In the genomic region with DNA sequence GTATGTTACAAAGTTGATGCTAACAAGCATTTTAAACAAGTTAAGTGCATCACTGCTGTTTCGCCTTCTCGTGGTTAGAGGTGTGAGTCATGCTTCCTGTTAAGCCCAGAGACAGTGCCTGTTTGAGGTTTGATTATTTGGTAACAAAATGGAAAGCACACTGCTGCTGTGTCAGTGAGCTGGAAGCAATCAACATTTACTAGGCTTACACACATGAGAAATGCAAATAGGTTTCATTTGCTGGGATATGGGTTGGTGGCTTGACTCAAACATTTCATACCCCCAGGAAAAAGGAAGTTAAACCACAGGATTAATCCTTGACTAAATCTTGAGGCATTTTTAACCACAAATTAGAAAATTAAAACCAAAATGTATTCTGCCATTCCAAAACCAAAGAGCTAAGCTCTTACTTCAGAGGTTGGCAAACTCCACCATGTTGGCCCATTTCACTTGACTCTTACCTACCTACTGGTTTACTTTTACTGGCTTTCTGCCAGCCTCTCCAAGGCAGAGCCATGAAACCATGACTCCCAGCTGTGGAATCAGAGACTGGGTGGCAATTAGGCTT, we compare ENCODE assay signal across 8 cellular contexts.
A peak's percentile ranks its signal among the peaks of the same experiment; 100 is the strongest.
DNase-seq lines count a peak whose midpoint lies in the region; ATAC-seq and TF ChIP-seq lines count a peak whose summit lies in the region.

No MANE protein-coding gene starts in this region.

- no peak for TF ChIP-seq CTCF in astrocyte of the spinal cord (IDR thresholded peaks at IDR 0.05; ENCODE audit: low read depth, low read length)

- peak; percentile 75 for DNase-seq in DMS153 treated with DMSO at 0.1 percent for 48 hours (lab: John Stamatoyannopoulos, UW; ENCODE audit: unreplicated experiment)
- DNase-seq in Jurkat, Clone E6-1 (ENCODE audit: low read depth, low spot score) = peak; percentile 93
- peak; percentile 63 for DNase-seq in SKM-1 treated with dmso at 0.1 percent for 144 hours (lab: John Stamatoyannopoulos, UW; ENCODE audit: unreplicated experiment)
- DNase-seq in astrocyte of the spinal cord (ENCODE audit: low read depth, low spot score) = peak; percentile 98
- DNase-seq in OCI-M2 (lab: John Stamatoyannopoulos, UW; ENCODE audit: unreplicated experiment) = no peak
- no peak for DNase-seq in mesenteric fat pad (ENCODE audit: low spot score)

- ATAC-seq in GM21529 (IDR thresholded peaks at IDR 0.05; ENCODE audit: unreplicated experiment) = peak; percentile 73

- peaks cover 0 to 6% of the 10 kb centered on the region in 2 donors for H3K4me1 ChIP-seq in mucosa of rectum (ENCODE audit: control insufficient read depth in 2 of 2, insufficient read depth in 2 of 2, low read length in 2 of 2)

- peak overlapping the region; percentile 4 to 11 for H3K27ac ChIP-seq in mucosa of rectum (ENCODE audit: low read depth in 2 of 2, low read length in 2 of 2)

- H3K4me3 ChIP-seq in Jurkat, Clone E6-1 (ENCODE audit: low read length) = no peak overlapping the region
- no peak overlapping the region for H3K4me3 ChIP-seq in astrocyte of the spinal cord (ENCODE audit: low read depth, low read length)
- no peak overlapping the region for H3K4me3 ChIP-seq in mucosa of rectum (ENCODE audit: low read length in 2 of 2)

- H3K9ac ChIP-seq in mucosa of rectum (ENCODE audit: low read depth in 1 of 2, low read length in 2 of 2) = no peak overlapping the region

- no peaks in the 10 kb centered on the region for H3K36me3 ChIP-seq in mucosa of rectum (ENCODE audit: control insufficient read depth in 2 of 2, insufficient read depth in 2 of 2, low read length in 2 of 2)

- in situ Hi-C loops in astrocyte of the spinal cord (cut with HindIII; ENCODE audit: low sequenced_read_pairs) = no loop called here

- H3K9me3 ChIP-seq in mucosa of rectum (ENCODE audit: control insufficient read depth in 2 of 2, low read length in 2 of 2) = no peaks in the 10 kb centered on the region

- no peaks in the 10 kb centered on the region for H3K27me3 ChIP-seq in mucosa of rectum (ENCODE audit: control insufficient read depth in 2 of 2, insufficient read depth in 2 of 2, low read length in 2 of 2)

Comparison
In these comparisons a context has a peak if more than half of its experiments do, and no peak if none do; other contexts are left out.
1. DNase-seq: peak in DMS153 treated with DMSO at 0.1 percent for 48 hours (single experiment), Jurkat, Clone E6-1 (single experiment), SKM-1 treated with dmso at 0.1 percent for 144 hours (single experiment) and astrocyte of the spinal cord (single experiment); none in OCI-M2 (single experiment) and mesenteric fat pad (single experiment).